10 cellular contexts compared by ENCODE assay signal in the genomic region with DNA sequence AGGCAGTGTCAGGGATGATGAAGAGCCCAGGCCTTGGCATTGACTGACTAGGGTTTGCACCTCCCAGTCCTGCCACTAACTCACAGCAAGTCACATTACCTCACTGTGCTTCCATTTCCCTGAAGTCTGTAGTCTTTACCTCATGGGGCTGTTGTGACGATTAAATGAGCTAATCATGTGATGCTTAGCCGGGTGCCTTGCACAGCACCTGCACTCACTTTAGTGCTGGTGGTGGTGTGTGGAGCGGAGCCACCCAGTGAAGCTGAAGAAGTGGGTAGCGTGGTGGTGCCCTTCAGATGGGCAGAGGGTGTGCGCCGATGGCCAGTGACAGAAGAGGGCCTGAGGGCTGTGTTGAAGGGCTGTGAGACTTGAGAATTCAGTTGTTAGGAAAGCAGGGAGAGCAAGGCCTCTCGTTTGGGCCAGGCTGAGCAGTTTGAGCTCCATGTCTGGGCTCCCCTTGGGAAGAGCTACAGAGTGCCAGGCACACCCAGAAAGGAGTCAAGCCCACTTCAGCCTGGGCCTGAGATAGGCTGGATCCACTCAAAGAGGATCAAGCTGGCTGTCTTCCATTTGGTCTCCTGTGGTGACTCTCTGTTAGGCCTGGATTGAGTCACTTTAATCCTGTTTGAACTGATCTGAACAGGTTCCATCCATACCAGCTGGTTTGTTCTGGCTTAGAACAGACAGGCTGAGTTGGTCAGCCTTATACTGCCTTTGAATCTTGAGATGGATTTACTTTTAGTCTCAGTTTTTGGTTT. TPM values are rescaled to one million over a fixed set of nuclear protein-coding genes. Genes with fewer than 3 reads are reported as not detected.
DNase-seq lines count a peak whose midpoint lies in the region; ATAC-seq and TF ChIP-seq lines count a peak whose summit lies in the region.
"Had no signal": no experiment of that assay in that cellular context is flagged by ENCODE, and none has a peak within 500 bp of the region (broad histone marks: within the 10 kb centered on the region; RNA-seq: fewer than 3 reads in every experiment).

No MANE protein-coding gene starts in this region.

- DNase-seq in AG20443 (ENCODE audit: low spot score) (peak; percentile 58), NCI-H226 (peak; percentile 43), colonic mucosa (no peak), NOMO-1 treated with DMSO at 0.1 percent for 48 hours (lab: John Stamatoyannopoulos, UW; ENCODE audit: unreplicated experiment) (no peak)
- DNase-seq: CD4-positive, CD25-positive, alpha-beta regulatory T cell had no signal

- H3K4me3 ChIP-seq in colonic mucosa (no peak overlapping the region), muscle layer of colon (ENCODE audit: low read depth in 1 of 2, low read length in 2 of 2) (no peak overlapping the region)

- H3K36me3 Mint-ChIP-seq in stimulated activated memory B cell treated with anti-CD40 and anti-IgM and Interleukin-4, amounts not matched to agents 10 μg/mL and 1 μg/mL and 100 μg/mL, for 72 hours = peaks cover 8% of the 10 kb centered on the region
- H3K36me3 Mint-ChIP-seq: CD4-positive, CD25-positive, alpha-beta regulatory T cell had no signal

- H3K27ac ChIP-seq in colonic mucosa = peak overlapping the region; percentile 1
- peak overlapping the region; percentile 72 for H3K27ac ChIP-seq in muscle layer of colon (ENCODE audit: low read depth, low read length)

- no peaks in the 10 kb centered on the region for H3K27me3 ChIP-seq in colonic mucosa
- no peaks in the 10 kb centered on the region for H3K27me3 ChIP-seq in muscle layer of colon (ENCODE audit: control insufficient read depth in 1 of 2, insufficient read depth in 2 of 2, low read length in 2 of 2)

- H3K27me3 Mint-ChIP-seq in stimulated activated memory B cell treated with anti-CD40 and anti-IgM and Interleukin-4, amounts not matched to agents 10 μg/mL and 1 μg/mL and 100 μg/mL, for 72 hours = no peaks in the 10 kb centered on the region
- H3K27me3 Mint-ChIP-seq: CD4-positive, CD25-positive, alpha-beta regulatory T cell had no signal

- H3K9ac ChIP-seq in colonic mucosa (ENCODE audit: low read depth in 2 of 2, low read length in 2 of 2) (no peak overlapping the region), muscle layer of colon (ENCODE audit: low read length) (no peak overlapping the region)

- peaks cover 23% of the 10 kb centered on the region for H3K4me1 Mint-ChIP-seq in stimulated activated memory B cell treated with anti-CD40 and anti-IgM and Interleukin-4, amounts not matched to agents 10 μg/mL and 1 μg/mL and 100 μg/mL, for 72 hours

- H3K36me3 ChIP-seq in colonic mucosa (no peaks in the 10 kb centered on the region), muscle layer of colon (ENCODE audit: insufficient read depth, low read length) (no peaks in the 10 kb centered on the region)

- H3K27ac Mint-ChIP-seq in stimulated activated memory B cell treated with anti-CD40 and anti-IgM and Interleukin-4, amounts not matched to agents 10 μg/mL and 1 μg/mL and 100 μg/mL, for 72 hours = no peak overlapping the region
- H3K27ac Mint-ChIP-seq: activated T-helper 1 cell treated with anti-CD3 and anti-CD28 coated beads, Interleukin-12 subunit alpha, Interleukin-12 subunit beta, Interleukin-2, Interleukin-4 antibody, amounts not matched to agents 30 ng/mL and 10 ng/mL and 1 ng/mL, durations not matched to agents 14 hours and 24 hours and 36 hours; CD4-positive, CD25-positive, alpha-beta regulatory T cell had no signal

- no peak for TF ChIP-seq CTCF in colonic mucosa (IDR thresholded peaks at IDR 0.05)

- H3K4me1 ChIP-seq in colonic mucosa (no peaks in the 10 kb centered on the region), muscle layer of colon (ENCODE audit: insufficient read depth, low read length) (peaks cover 35% of the 10 kb centered on the region)

- intact Hi-C loops in colonic mucosa (cut with DNase I) = no loop called here

- H3K9me3 Mint-ChIP-seq in stimulated activated memory B cell treated with anti-CD40 and anti-IgM and Interleukin-4, amounts not matched to agents 10 μg/mL and 1 μg/mL and 100 μg/mL, for 72 hours = no peaks in the 10 kb centered on the region
- H3K9me3 Mint-ChIP-seq: activated T-helper 1 cell treated with anti-CD3 and anti-CD28 coated beads, Interleukin-12 subunit alpha, Interleukin-12 subunit beta, Interleukin-2, Interleukin-4 antibody, amounts not matched to agents 30 ng/mL and 10 ng/mL and 1 ng/mL, durations not matched to agents 14 hours and 24 hours and 36 hours; CD4-positive, CD25-positive, alpha-beta regulatory T cell had no signal

- no peak overlapping the region for H3K4me3 Mint-ChIP-seq in stimulated activated memory B cell treated with anti-CD40 and anti-IgM and Interleukin-4, amounts not matched to agents 10 μg/mL and 1 μg/mL and 100 μg/mL, for 72 hours
- H3K4me3 Mint-ChIP-seq: activated T-helper 1 cell treated with anti-CD3 and anti-CD28 coated beads, Interleukin-12 subunit alpha, Interleukin-12 subunit beta, Interleukin-2, Interleukin-4 antibody, amounts not matched to agents 30 ng/mL and 10 ng/mL and 1 ng/mL, durations not matched to agents 14 hours and 24 hours and 36 hours; CD4-positive, CD25-positive, alpha-beta regulatory T cell had no signal

- no peak for ATAC-seq in HG02970 (IDR thresholded peaks at IDR 0.05; ENCODE audit: low FRiP score, unreplicated experiment)
- no peak for ATAC-seq in HG03095 (IDR thresholded peaks at IDR 0.05; ENCODE audit: unreplicated experiment)
- no peak for ATAC-seq in stimulated activated memory B cell treated with anti-CD40 and anti-IgM and Interleukin-4, amounts not matched to agents 10 μg/mL and 1 μg/mL and 100 μg/mL, for 72 hours

- H3K9me3 ChIP-seq in colonic mucosa (no peaks in the 10 kb centered on the region), muscle layer of colon (ENCODE audit: low read length) (no peaks in the 10 kb centered on the region)

RNA-seq across cellular contexts. Expression of a gene that starts 42.5 kb away (rescaled TPM):
- 10 to 100 TPM; 22.6 to 27.2 TPM for total RNA-seq in colonic mucosa

Comparison
In these comparisons a context has a peak if more than half of its experiments do, and no peak if none do; other contexts are left out.
1. DNase-seq: peak in AG20443 (single experiment) and NCI-H226 (single experiment); none in colonic mucosa (single experiment) and NOMO-1 treated with DMSO at 0.1 percent for 48 hours (single experiment).